In genomic region chr10:44983066-44983894, GRCh38 we compare ENCODE assay signal across 1 cellular context.
TF ChIP-seq lines count a peak whose summit lies in the region.

No MANE protein-coding gene starts in this region.

TF ChIP-seq in WTC11, 78 proteins besides CTCF, POLR2A, EP300 and RAD21 (continued from another document):
- TF ChIP-seq, protein P1, sequence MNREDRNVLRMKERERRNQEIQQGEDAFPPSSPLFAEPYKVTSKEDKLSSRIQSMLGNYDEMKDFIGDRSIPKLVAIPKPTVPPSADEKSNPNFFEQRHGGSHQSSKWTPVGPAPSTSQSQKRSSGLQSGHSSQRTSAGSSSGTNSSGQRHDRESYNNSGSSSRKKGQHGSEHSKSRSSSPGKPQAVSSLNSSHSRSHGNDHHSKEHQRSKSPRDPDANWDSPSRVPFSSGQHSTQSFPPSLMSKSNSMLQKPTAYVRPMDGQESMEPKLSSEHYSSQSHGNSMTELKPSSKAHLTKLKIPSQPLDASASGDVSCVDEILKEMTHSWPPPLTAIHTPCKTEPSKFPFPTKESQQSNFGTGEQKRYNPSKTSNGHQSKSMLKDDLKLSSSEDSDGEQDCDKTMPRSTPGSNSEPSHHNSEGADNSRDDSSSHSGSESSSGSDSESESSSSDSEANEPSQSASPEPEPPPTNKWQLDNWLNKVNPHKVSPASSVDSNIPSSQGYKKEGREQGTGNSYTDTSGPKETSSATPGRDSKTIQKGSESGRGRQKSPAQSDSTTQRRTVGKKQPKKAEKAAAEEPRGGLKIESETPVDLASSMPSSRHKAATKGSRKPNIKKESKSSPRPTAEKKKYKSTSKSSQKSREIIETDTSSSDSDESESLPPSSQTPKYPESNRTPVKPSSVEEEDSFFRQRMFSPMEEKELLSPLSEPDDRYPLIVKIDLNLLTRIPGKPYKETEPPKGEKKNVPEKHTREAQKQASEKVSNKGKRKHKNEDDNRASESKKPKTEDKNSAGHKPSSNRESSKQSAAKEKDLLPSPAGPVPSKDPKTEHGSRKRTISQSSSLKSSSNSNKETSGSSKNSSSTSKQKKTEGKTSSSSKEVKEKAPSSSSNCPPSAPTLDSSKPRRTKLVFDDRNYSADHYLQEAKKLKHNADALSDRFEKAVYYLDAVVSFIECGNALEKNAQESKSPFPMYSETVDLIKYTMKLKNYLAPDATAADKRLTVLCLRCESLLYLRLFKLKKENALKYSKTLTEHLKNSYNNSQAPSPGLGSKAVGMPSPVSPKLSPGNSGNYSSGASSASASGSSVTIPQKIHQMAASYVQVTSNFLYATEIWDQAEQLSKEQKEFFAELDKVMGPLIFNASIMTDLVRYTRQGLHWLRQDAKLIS (CRISPR knock-in tag; IDR thresholded peaks at IDR 0.05; ENCODE audit: borderline replicate concordance) = no peak
- TF ChIP-seq, protein P2, sequence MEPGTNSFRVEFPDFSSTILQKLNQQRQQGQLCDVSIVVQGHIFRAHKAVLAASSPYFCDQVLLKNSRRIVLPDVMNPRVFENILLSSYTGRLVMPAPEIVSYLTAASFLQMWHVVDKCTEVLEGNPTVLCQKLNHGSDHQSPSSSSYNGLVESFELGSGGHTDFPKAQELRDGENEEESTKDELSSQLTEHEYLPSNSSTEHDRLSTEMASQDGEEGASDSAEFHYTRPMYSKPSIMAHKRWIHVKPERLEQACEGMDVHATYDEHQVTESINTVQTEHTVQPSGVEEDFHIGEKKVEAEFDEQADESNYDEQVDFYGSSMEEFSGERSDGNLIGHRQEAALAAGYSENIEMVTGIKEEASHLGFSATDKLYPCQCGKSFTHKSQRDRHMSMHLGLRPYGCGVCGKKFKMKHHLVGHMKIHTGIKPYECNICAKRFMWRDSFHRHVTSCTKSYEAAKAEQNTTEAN (CRISPR knock-in tag; IDR thresholded peaks at IDR 0.05) = no peak
- TF ChIP-seq SOX15 (CRISPR knock-in tag; IDR thresholded peaks at IDR 0.05) = no peak
